Comparison of ENCODE assay signal across 23 cellular contexts in the genomic region with DNA sequence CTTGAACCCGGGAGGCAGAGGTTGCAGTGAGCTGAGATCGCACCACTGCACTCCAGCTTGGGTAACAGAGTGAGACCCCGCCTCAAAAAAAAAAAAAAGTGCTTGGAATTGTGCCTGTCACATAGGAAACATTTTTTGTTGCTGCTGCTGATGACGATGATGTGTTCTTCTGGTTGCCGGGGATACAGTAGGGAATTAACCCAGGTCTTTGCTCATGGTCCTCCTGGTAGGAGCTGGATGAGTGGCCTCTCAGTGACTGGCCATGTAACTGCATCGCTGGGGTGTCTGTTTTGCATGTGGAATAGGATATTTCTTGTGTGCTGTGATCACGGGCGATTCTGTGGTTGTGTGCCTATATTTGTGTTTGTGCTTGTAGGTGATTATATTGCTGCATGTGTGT. TPM values are rescaled to one million over a fixed set of nuclear protein-coding genes. Genes with fewer than 3 reads are reported as not detected.
A peak's percentile ranks its signal among the peaks of the same experiment; 100 is the strongest.
DNase-seq lines count a peak whose midpoint lies in the region; ATAC-seq, FAIRE-seq and TF ChIP-seq lines count a peak whose summit lies in the region.
"Had no signal": no experiment of that assay in that cellular context is flagged by ENCODE, and none has a peak within 500 bp of the region (broad histone marks: within the 10 kb centered on the region; RNA-seq: fewer than 3 reads in every experiment).

No MANE protein-coding gene starts in this region.

- H3K27ac ChIP-seq in CD4-positive, CD25-positive, alpha-beta regulatory T cell (ENCODE audit: insufficient read depth, low read length, poor library complexity, severe bottlenecking): no peak overlapping the region
- no peak overlapping the region for H3K27ac ChIP-seq in esophagus muscularis mucosa (replicated peaks in 1 of 4)
- H3K27ac ChIP-seq: KMS-11 had no signal

- 84% methylated on average over 8 of the region's 8 CpGs for WGBS in esophagus muscularis mucosa

- H3K4me3 Mint-ChIP-seq in CD4-positive, CD25-positive, alpha-beta regulatory T cell: peak overlapping the region; percentile 11 to 93 (median 52)
- H3K4me3 Mint-ChIP-seq in glutamatergic neuron (ENCODE audit: unreplicated experiment) (no peak overlapping the region), neural crest cell (peak overlapping the region; percentile 58)

- no peaks in the 10 kb centered on the region for H3K36me3 Mint-ChIP-seq in CD4-positive, CD25-positive, alpha-beta regulatory T cell
- H3K36me3 Mint-ChIP-seq in glutamatergic neuron (ENCODE audit: unreplicated experiment): peaks cover 5% of the 10 kb centered on the region
- H3K36me3 Mint-ChIP-seq in neural crest cell (ENCODE audit: low read depth): no peaks in the 10 kb centered on the region

- TF ChIP-seq CTCF in glutamatergic neuron (IDR thresholded peaks at IDR 0.05; ENCODE audit: partially characterized antibody, unreplicated experiment): no peak
- TF ChIP-seq CTCF in neural crest cell (conservative IDR thresholded peaks at IDR 0.05): no peak
- no peak for TF ChIP-seq CTCF in esophagus muscularis mucosa (IDR thresholded peaks at IDR 0.05)

- intact Hi-C loops in esophagus muscularis mucosa (cut with DNase I): loop anchor here (5.0 kb wide), 1 partner anchor 67 kb away; a partner anchor contains a TSS

- H3K9me3 Mint-ChIP-seq in CD4-positive, CD25-positive, alpha-beta regulatory T cell: no peaks in the 10 kb centered on the region
- H3K9me3 Mint-ChIP-seq in glutamatergic neuron (ENCODE audit: unreplicated experiment): peaks cover 15% of the 10 kb centered on the region
- H3K9me3 Mint-ChIP-seq in neural crest cell: no peaks in the 10 kb centered on the region

- H3K4me1 ChIP-seq in CD4-positive, CD25-positive, alpha-beta regulatory T cell (ENCODE audit: control insufficient read depth, insufficient read depth, low read length, poor library complexity, severe bottlenecking): peaks cover 20% of the 10 kb centered on the region
- peaks cover 12 to 20% (median 16%) of the 10 kb centered on the region in 4 donors for H3K4me1 ChIP-seq in esophagus muscularis mucosa

- H3K4me3 ChIP-seq in CD4-positive, CD25-positive, alpha-beta regulatory T cell (ENCODE audit: low read depth, low read length): no peak overlapping the region
- no peak overlapping the region for H3K4me3 ChIP-seq in esophagus muscularis mucosa
- H3K4me3 ChIP-seq: HAP-1 had no signal

- no peaks in the 10 kb centered on the region for H3K27me3 ChIP-seq in CD4-positive, CD25-positive, alpha-beta regulatory T cell (ENCODE audit: control insufficient read depth, insufficient read depth, low read length)
- H3K27me3 ChIP-seq in esophagus muscularis mucosa: peaks cover 0 to 20% (median 4%) of the 10 kb centered on the region in 4 donors

- no peak for TF ChIP-seq POLR2A in esophagus muscularis mucosa (IDR thresholded peaks at IDR 0.05; ENCODE audit: low read depth)

- FAIRE-seq in RCC 7860 (lab: Jason Lieb, UNC): no peak

- no peaks in the 10 kb centered on the region for H3K36me3 ChIP-seq in CD4-positive, CD25-positive, alpha-beta regulatory T cell (ENCODE audit: control insufficient read depth, insufficient read depth, low read length)
- no peaks in the 10 kb centered on the region for H3K36me3 ChIP-seq in esophagus muscularis mucosa
- H3K36me3 ChIP-seq: HAP-1 had no signal

- no peaks in the 10 kb centered on the region for H3K9me3 ChIP-seq in CD4-positive, CD25-positive, alpha-beta regulatory T cell (ENCODE audit: control insufficient read depth in 2 of 2, low read length in 2 of 2)
- no peaks in the 10 kb centered on the region for H3K9me3 ChIP-seq in esophagus muscularis mucosa
- H3K9me3 ChIP-seq: HAP-1 had no signal

- DNase-seq in CD4-positive, CD25-positive, alpha-beta regulatory T cell: no peak
- DNase-seq in RCC 7860 (ENCODE audit: low spot score) (peak; percentile 9), glutamatergic neuron (no peak), neural crest cell (ENCODE audit: low read depth, low spot score) (no peak), esophagus muscularis mucosa (ENCODE audit: extremely low spot score) (no peak)
- DNase-seq in NK-92 treated with Interleukin-12 subunit alpha and Interleukin-12 subunit beta, amount 100 ng/mL, for 24 hours (lab: John Stamatoyannopoulos, UW): no peak
- no peak for DNase-seq in stimulated activated naive CD4-positive, alpha-beta T cell (lab: John Stamatoyannopoulos, UW)
- DNase-seq in stimulated activated CD4-positive, alpha-beta T cell treated with anti-CD3 and anti-CD28 coated beads, Interleukin-15, amount 100 ng/mL, for 24 hours: no peak
- DNase-seq: DMS 273 treated with DMSO at 0.1 percent for 48 hours, GDM1, NCI-H1048, NCI-H1436, NCI-H2029, NCI-H2171, NCI-H446, NCI-H69, OCI-M1, RPMI8226, SIG-M5 had no signal

- ATAC-seq in CD4-positive, CD25-positive, alpha-beta regulatory T cell (ENCODE audit: low read depth in 2 of 2): no peak
- ATAC-seq: SK-N-SH treated with all-trans-retinoic acid at 6 μM for 48 hours had no signal

- H3K4me1 Mint-ChIP-seq in CD4-positive, CD25-positive, alpha-beta regulatory T cell: peaks cover 10 to 34% (median 19%) of the 10 kb centered on the region in 4 donors
- peaks cover 19% of the 10 kb centered on the region for H3K4me1 Mint-ChIP-seq in glutamatergic neuron (ENCODE audit: low read depth, unreplicated experiment)
- peaks cover 40% of the 10 kb centered on the region for H3K4me1 Mint-ChIP-seq in neural crest cell

- TF ChIP-seq EP300 in esophagus muscularis mucosa (IDR thresholded peaks at IDR 0.05): no peak

- peaks cover 20% of the 10 kb centered on the region for H3K27me3 Mint-ChIP-seq in CD4-positive, CD25-positive, alpha-beta regulatory T cell
- H3K27me3 Mint-ChIP-seq in glutamatergic neuron (ENCODE audit: unreplicated experiment): peaks cover 21% of the 10 kb centered on the region
- H3K27me3 Mint-ChIP-seq in neural crest cell (ENCODE audit: low read depth): peaks cover 35% of the 10 kb centered on the region

- H3K27ac Mint-ChIP-seq in CD4-positive, CD25-positive, alpha-beta regulatory T cell: peak overlapping the region in 1 of 3 donors; percentile 23
- peak overlapping the region; percentile 9 for H3K27ac Mint-ChIP-seq in glutamatergic neuron (ENCODE audit: unreplicated experiment)
- peak overlapping the region; percentile 37 for H3K27ac Mint-ChIP-seq in neural crest cell (ENCODE audit: unreplicated experiment)

RNA-seq across cellular contexts. Expression of a gene that starts 4.7 kb away (rescaled TPM):
- total RNA-seq in CD4-positive, CD25-positive, alpha-beta regulatory T cell: not detected
- polyA plus RNA-seq in CD4-positive, CD25-positive, alpha-beta regulatory T cell: under 1 TPM in 2 of 4 donors, not detected in 2; 0.49 TPM
- total RNA-seq in glutamatergic neuron (ENCODE audit: unreplicated experiment) (2.8 TPM), neural crest cell (2.2 and 3.6 TPM in 2 replicates), esophagus muscularis mucosa (1 to 10 TPM in 1 of 4 donors, under 1 TPM in 1, not detected in 2; 0.92 to 2.5 TPM)

RNA-seq across cellular contexts. Expression of a gene that starts 32.4 kb away (rescaled TPM):
- 13.2 TPM for total RNA-seq in CD4-positive, CD25-positive, alpha-beta regulatory T cell
- polyA plus RNA-seq in CD4-positive, CD25-positive, alpha-beta regulatory T cell: 1 to 10 TPM; 3.0 to 7.1 (median 5.4) TPM
- total RNA-seq in glutamatergic neuron (ENCODE audit: unreplicated experiment) (39.0 TPM), neural crest cell (24.5 and 29.1 TPM in 2 replicates), esophagus muscularis mucosa (10 to 100 TPM in 1 of 4 donors, 1 to 10 TPM in 3; 3.6 to 10.6 (median 5.9) TPM)

RNA-seq across cellular contexts. Expression of a gene that starts 48.0 kb away (rescaled TPM):
- total RNA-seq in CD4-positive, CD25-positive, alpha-beta regulatory T cell: not detected
- polyA plus RNA-seq in CD4-positive, CD25-positive, alpha-beta regulatory T cell: under 1 TPM in 1 of 4 donors, not detected in 3; 0.28 TPM
- not detected for total RNA-seq in glutamatergic neuron (ENCODE audit: unreplicated experiment)
- not detected in 2 replicates for total RNA-seq in neural crest cell
- total RNA-seq in esophagus muscularis mucosa: 1 to 10 TPM in 1 of 4 donors, not detected in 3; 1.2 TPM
- total RNA-seq: Daoy had no signal
